8 cellular contexts compared by ENCODE assay signal in the genomic region with DNA sequence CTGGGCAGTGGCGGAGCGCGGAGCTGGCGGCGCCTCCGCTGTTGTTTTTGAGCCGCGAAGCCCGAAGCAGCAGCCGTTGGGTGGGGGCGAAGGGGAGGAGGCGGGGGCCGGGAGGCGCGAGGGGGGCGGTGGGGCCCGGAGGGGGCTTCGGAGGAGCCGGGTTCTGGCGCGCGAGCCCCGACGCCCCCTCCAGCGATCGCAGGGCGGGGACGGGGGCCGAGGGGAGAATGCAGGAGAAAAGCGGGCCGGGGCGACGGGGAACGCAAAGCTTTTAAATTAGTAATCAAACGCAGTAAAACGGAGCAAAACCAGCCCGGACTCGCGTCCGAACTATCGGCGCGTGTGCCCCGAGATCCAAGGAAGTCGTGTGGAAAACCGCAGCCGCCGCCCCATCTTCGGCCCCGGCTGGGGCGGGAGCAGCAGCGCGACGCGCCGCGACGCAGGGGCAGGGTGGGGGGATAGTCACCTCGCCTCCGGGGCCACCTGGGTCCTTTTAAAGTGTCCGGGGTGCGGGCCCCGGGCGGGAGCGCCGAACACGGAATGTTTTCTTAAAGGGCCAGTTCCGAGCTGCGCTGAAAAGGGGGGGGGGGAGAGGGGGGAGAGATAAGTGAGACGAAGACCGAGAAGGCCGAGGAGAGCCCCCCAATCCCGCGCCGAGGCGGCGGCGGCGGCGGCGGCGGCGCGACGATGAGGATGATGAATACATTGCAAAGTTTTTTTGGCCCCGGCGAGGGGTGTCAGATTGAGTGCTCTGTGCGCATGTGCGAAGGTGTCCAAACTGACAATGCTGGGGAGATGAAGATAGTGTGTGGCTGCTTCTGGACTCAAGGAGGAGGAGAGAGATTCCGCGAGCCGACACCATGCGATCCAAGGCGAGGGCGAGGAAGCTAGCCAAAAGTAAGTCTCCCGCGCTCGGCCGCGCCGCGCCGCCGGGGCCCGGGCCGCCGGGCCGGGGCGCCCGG. TPM values are rescaled to one million over a fixed set of nuclear protein-coding genes. Genes with fewer than 3 reads are reported as not detected.
A peak's percentile ranks its signal among the peaks of the same experiment; 100 is the strongest.
DNase-seq lines count a peak whose midpoint lies in the region; ATAC-seq, FAIRE-seq and TF ChIP-seq lines count a peak whose summit lies in the region.

Gene PRDM16 (plus strand): TSS at position 804 of the 962 bp plus-strand sequence. CDS start 57 bp downstream, at position 861.

- H4K20me1 ChIP-seq in GM12878 (ENCODE audit: control insufficient read depth, insufficient read depth) = no peaks in the 10 kb centered on the region

- peaks cover 0 to 2% (median 2%) of the 10 kb centered on the region in 3 donors for H3K4me1 Mint-ChIP-seq in IgD-negative memory B cell
- H3K4me1 Mint-ChIP-seq in immature natural killer cell = peaks cover 0 to 2% of the 10 kb centered on the region in 2 donors

- TF ChIP-seq RAD21 in GM12878 (IDR thresholded peaks at IDR 0.05; ENCODE audit: insufficient read depth, low read depth, low read length) = no peak

- RAD21 ChIA-PET in GM12878 (lab: Charles Lee; ENCODE audit: unreplicated experiment) = no interaction called here

- SMC1A ChIA-PET in GM12878 (lab: Charles Lee; ENCODE audit: uncharacterized antibody, unreplicated experiment) = no interaction called here

- DNase-seq in AG09309 (ENCODE audit: low read depth) (peak; percentile 8), GM12878 (ENCODE audit: low read depth, low spot score) (no peak), immature natural killer cell (no peak), NK-92 (lab: John Stamatoyannopoulos, UW; ENCODE audit: unreplicated experiment) (no peak)
- peak; percentile 24 for DNase-seq in stimulated activated CD4-positive, alpha-beta T cell treated with anti-CD3 and anti-CD28 coated beads, Interleukin-12 subunit alpha, Interleukin-12 subunit beta, amount 100 ng/mL, for 4 hours

- H3K9ac ChIP-seq in GM12878 (ENCODE audit: control insufficient read depth, insufficient read depth, low read length) = no peak within 1 kb of the TSS

- no peaks in the 10 kb centered on the region for H3K9me3 Mint-ChIP-seq in IgD-negative memory B cell
- no peaks in the 10 kb centered on the region for H3K9me3 Mint-ChIP-seq in immature natural killer cell

- ATAC-seq in GM12878 = no peak
- no peak for ATAC-seq in GM18907 (IDR thresholded peaks at IDR 0.05; ENCODE audit: unreplicated experiment)
- no peak for ATAC-seq in HG02840 (IDR thresholded peaks at IDR 0.05; ENCODE audit: low FRiP score, unreplicated experiment)

- no peaks in the 10 kb centered on the region for H3K79me2 ChIP-seq in GM12878 (ENCODE audit: control insufficient read depth, insufficient read depth, low read length)

- no TSS peak for BruUV-seq in GM12878 (replicated peaks; lab: Mats Ljungman, UMichigan)

- H2AFZ ChIP-seq in GM12878 (ENCODE audit: control insufficient read depth, low read depth, low read length) = no peak within 1 kb of the TSS

- H3K4me2 ChIP-seq in GM12878 (ENCODE audit: control insufficient read depth, insufficient read depth) = peak within 1 kb of the TSS; percentile 33; the same call in 1 of the 2 replicates

- WGBS in GM12878 (ENCODE audit: insufficient coverage, insufficient replicate concordance, low lambda C conversion rate, missing lambda C conversion rate) = 28% methylated on average over 49 of the region's 110 CpGs

- FAIRE-seq in GM12878 (lab: Jason Lieb, UNC) = no peak

- POLR2A ChIA-PET in GM12878 (lab: Charles Lee) = no interaction called here

- H3K4me3 ChIP-seq in AG09309 (ENCODE audit: control insufficient read depth, low read depth, low read length) (peak within 1 kb of the TSS; percentile 48), GM12878 (no peak within 1 kb of the TSS)

- H3K4me3 Mint-ChIP-seq in IgD-negative memory B cell (peak within 1 kb of the TSS in 3 of 4 donors; percentile 60 to 89 (median 83)), immature natural killer cell (peak within 1 kb of the TSS in 4 of 5 donors; percentile 59 to 81 (median 68))

- H3K36me3 Mint-ChIP-seq in IgD-negative memory B cell (no peaks in the 10 kb centered on the region), immature natural killer cell (no peaks in the 10 kb centered on the region)

- CTCF ChIA-PET in GM12878 (lab: Yijun Ruan, JAX) = no interaction called here

- TF ChIP-seq CTCF in AG09309 (IDR thresholded peaks at IDR 0.05; ENCODE audit: control insufficient read depth, insufficient read depth, low read depth, low read length, missing control alignments) = no peak
- TF ChIP-seq CTCF in GM12878 (IDR thresholded peaks at IDR 0.05 in 2 of 3, conservative IDR thresholded peaks at IDR 0.05 in 1 of 3; ENCODE audit: control insufficient read depth in 2 of 3, extremely low read depth in 1 of 3, insufficient read depth in 1 of 3, low read depth in 3 of 3, low read length in 3 of 3) = no peak

- TF ChIP-seq EP300 in GM12878 (IDR thresholded peaks at IDR 0.05; ENCODE audit: borderline replicate concordance in 1 of 2, control insufficient read depth in 1 of 2, low read depth in 2 of 2, low read length in 2 of 2) = no peak

- H3K4me1 ChIP-seq in GM12878 (ENCODE audit: control insufficient read depth, insufficient read depth, low read length) = no peaks in the 10 kb centered on the region

- no peak within 1 kb of the TSS for H3K27ac Mint-ChIP-seq in IgD-negative memory B cell
- H3K27ac Mint-ChIP-seq in immature natural killer cell = no peak within 1 kb of the TSS

- H3K27me3 ChIP-seq in GM12878 (replicated peaks in 1 of 2; ENCODE audit: control insufficient read depth in 2 of 2, insufficient read depth in 2 of 2, low read length in 1 of 2) = no peaks in the 10 kb centered on the region; a peak in 4 of 4 replicates

- in situ Hi-C loops in GM12878 (cut with MboI) = no loop called here

- no peaks in the 10 kb centered on the region for H3K9me3 ChIP-seq in GM12878 (replicated peaks; ENCODE audit: control insufficient read depth, insufficient read depth, low read length)

- peaks cover 21% of the 10 kb centered on the region for H3K27me3 Mint-ChIP-seq in IgD-negative memory B cell
- H3K27me3 Mint-ChIP-seq in immature natural killer cell (ENCODE audit: low read depth in 3 of 3) = peaks cover 2% of the 10 kb centered on the region in 3 donors

- intact Hi-C loops in GM12878 (cut with micrococcal nuclease; ENCODE audit: unreplicated experiment) = no loop called here

- H3K36me3 ChIP-seq in GM12878 (ENCODE audit: control insufficient read depth in 2 of 2, insufficient read depth in 2 of 2, low read length in 1 of 2) = no peaks in the 10 kb centered on the region

- H3K27ac ChIP-seq in GM12878 (ENCODE audit: control insufficient read depth, insufficient read depth) = no peak within 1 kb of the TSS

- TF ChIP-seq POLR2A in GM12878 (IDR thresholded peaks at IDR 0.05; ENCODE audit: low read depth, low read length) = no peak

TF ChIP-seq in GM12878, 131 proteins besides CTCF, POLR2A, EP300 and RAD21 (continues in another document):
- TF ChIP-seq RBBP5 (conservative IDR thresholded peaks at IDR 0.05) (no peak), BACH1 (IDR thresholded peaks at IDR 0.05; ENCODE audit: borderline replicate concordance) (no peak), GATAD2B (conservative IDR thresholded peaks at IDR 0.05; ENCODE audit: low read depth) (no peak), CREB1 (IDR thresholded peaks at IDR 0.05; ENCODE audit: low read depth) (no peak)
- TF ChIP-seq, protein P1, sequence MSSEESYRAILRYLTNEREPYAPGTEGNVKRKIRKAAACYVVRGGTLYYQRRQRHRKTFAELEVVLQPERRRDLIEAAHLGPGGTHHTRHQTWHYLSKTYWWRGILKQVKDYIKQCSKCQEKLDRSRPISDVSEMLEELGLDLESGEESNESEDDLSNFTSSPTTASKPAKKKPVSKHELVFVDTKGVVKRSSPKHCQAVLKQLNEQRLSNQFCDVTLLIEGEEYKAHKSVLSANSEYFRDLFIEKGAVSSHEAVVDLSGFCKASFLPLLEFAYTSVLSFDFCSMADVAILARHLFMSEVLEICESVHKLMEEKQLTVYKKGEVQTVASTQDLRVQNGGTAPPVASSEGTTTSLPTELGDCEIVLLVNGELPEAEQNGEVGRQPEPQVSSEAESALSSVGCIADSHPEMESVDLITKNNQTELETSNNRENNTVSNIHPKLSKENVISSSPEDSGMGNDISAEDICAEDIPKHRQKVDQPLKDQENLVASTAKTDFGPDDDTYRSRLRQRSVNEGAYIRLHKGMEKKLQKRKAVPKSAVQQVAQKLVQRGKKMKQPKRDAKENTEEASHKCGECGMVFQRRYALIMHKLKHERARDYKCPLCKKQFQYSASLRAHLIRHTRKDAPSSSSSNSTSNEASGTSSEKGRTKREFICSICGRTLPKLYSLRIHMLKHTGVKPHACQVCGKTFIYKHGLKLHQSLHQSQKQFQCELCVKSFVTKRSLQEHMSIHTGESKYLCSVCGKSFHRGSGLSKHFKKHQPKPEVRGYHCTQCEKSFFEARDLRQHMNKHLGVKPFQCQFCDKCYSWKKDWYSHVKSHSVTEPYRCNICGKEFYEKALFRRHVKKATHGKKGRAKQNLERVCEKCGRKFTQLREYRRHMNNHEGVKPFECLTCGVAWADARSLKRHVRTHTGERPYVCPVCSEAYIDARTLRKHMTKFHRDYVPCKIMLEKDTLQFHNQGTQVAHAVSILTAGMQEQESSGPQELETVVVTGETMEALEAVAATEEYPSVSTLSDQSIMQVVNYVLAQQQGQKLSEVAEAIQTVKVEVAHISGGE (CRISPR knock-in tag; IDR thresholded peaks at IDR 0.05) = no peak

RNA-seq across cellular contexts. Expression of gene PRDM16, which starts in this region (rescaled TPM):
- not detected for polyA plus RNA-seq in IgD-negative memory B cell
- total RNA-seq in GM12878 (2013; cell fraction: nucleolus; rRNA removed) = not detected in 2 replicates
- total RNA-seq in GM12878 (2014; rRNA removed) = not detected in 2 replicates
- not detected in 2 replicates for total RNA-seq in GM12878 (2014; rRNA removed; fragmentation: Illumina TruSeq; extraction: Trizol)
- 0.03 and 0.27 TPM in 2 replicates for total RNA-seq in GM12878 (2021)
- polyA plus RNA-seq in GM12878 (2011; ENCODE audit: low read depth) = not detected
- polyA plus RNA-seq in GM12878 (2011; rRNA removed) = not detected in 2 replicates
- not detected in 2 replicates for polyA plus RNA-seq in GM12878 (2011; cell fraction: cytosol; rRNA removed)
- not detected in 2 replicates for polyA plus RNA-seq in GM12878 (2011; cell fraction: nucleus; rRNA removed)
- polyA plus RNA-seq in GM12878 (2012) = not detected in 2 replicates
- polyA plus RNA-seq in GM12878 (2014; fragmentation: Illumina TruSeq; extraction: Trizol) = not detected in 2 replicates
- polyA plus RNA-seq in GM12878 (2014; fragmentation: Nextera tagmentation; extraction: Ambion mirVana) = not detected
- not detected in 2 replicates for polyA plus RNA-seq in GM12878 (2014; rRNA removed)
- not detected for polyA plus RNA-seq in GM12878 (2016; fragmentation: Nextera tagmentation; extraction: Ambion mirVana)
- not detected in 2 replicates for polyA minus RNA-seq in GM12878 (2011; rRNA and poly(A)+ RNA removed)
- not detected in 2 replicates for polyA minus RNA-seq in GM12878 (2011; cell fraction: cytosol; rRNA and poly(A)+ RNA removed)
- not detected in 2 replicates for polyA minus RNA-seq in GM12878 (2011; cell fraction: nucleus; rRNA and poly(A)+ RNA removed)
- polyA plus RNA-seq in immature natural killer cell = under 1 TPM; 0.17 to 0.29 (median 0.22) TPM

Comparison
In these comparisons a context has a peak if more than half of its experiments do, and no peak if none do; other contexts are left out.
1. DNase-seq: peak in AG09309 (single experiment) and stimulated activated CD4-positive, alpha-beta T cell treated with anti-CD3 and anti-CD28 coated beads, Interleukin-12 subunit alpha, Interleukin-12 subunit beta, amount 100 ng/mL, for 4 hours (single experiment); none in GM12878 (single experiment), immature natural killer cell (0 of 3) and NK-92 (single experiment).